ENCODE assay signal across 8 cellular contexts in the genomic region with DNA sequence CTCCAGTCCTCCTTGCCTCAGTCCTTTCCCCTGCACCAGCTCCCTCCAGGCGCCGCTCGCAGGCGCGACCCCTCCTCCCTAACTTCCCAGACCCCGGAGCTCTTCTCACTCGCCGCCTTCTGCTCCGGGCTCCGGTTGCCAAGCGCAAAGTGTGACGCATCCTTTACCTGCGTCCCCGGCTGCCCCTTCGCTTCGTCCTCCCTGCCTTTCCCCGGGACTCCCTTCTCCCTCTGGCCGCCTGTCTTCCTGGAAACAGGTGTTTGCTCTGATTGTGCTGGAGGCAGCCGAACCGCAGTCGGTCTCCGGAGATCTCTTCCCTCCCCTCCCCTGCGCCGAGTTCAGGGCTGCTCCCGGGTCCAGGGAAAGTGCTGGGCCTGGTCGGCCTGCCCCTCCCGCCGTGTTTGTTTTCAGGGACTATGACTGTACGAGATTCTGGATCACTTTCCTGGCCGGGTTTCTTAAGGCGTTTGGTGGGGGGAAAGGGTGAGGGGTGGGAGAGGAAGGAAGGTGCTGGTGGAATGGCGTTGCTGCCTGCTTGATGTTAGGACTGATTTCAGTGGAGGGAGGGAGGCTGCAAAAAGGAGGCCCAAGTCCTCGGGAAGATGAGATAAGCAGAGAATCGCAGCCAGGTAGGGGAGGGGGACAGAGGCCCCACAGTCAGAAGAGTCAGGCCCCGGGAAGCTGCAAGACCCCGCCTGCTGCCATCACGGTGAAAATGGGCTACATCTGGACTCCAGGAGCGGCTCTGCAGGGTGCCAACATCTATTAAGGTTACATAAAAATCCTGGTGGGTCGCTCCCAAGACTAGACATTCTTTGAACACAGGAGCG. TPM values are rescaled to one million over a fixed set of nuclear protein-coding genes. Genes with fewer than 3 reads are reported as not detected.
DNase-seq lines count a peak whose midpoint lies in the region; ATAC-seq and TF ChIP-seq lines count a peak whose summit lies in the region.

No MANE protein-coding gene starts in this region.

- peak; percentile 14 for ATAC-seq in HG03066 (IDR thresholded peaks at IDR 0.05; ENCODE audit: low read depth, unreplicated experiment)

- H3K36me3 Mint-ChIP-seq in CD8-positive, alpha-beta memory T cell = no peaks in the 10 kb centered on the region

- no peaks in the 10 kb centered on the region for H3K9me3 ChIP-seq in CD8-positive, alpha-beta memory T cell (ENCODE audit: low read length)
- no peaks in the 10 kb centered on the region for H3K9me3 ChIP-seq in thymus (ENCODE audit: control insufficient read depth)

- peaks cover 0 to 2% (median 0%) of the 10 kb centered on the region in 5 donors for H3K9me3 Mint-ChIP-seq in CD8-positive, alpha-beta memory T cell

- POLR2A ChIA-PET in CD8-positive, alpha-beta memory T cell (lab: Charles Lee) = no interaction called here

- H3K27me3 Mint-ChIP-seq in CD8-positive, alpha-beta memory T cell = peaks cover 26 to 48% of the 10 kb centered on the region in 2 donors

- no peaks in the 10 kb centered on the region for H3K36me3 ChIP-seq in CD8-positive, alpha-beta memory T cell (ENCODE audit: insufficient read depth, low read length)
- no peaks in the 10 kb centered on the region for H3K36me3 ChIP-seq in kidney epithelial cell (ENCODE audit: control insufficient read depth, insufficient read depth, low read length)
- H3K36me3 ChIP-seq in thymus (ENCODE audit: control insufficient read depth, insufficient read depth) = no peaks in the 10 kb centered on the region

- peak overlapping the region in 6 of 7 donors; percentile 32 to 85 (median 40) for H3K4me3 Mint-ChIP-seq in CD8-positive, alpha-beta memory T cell

- H3K27ac ChIP-seq in CD8-positive, alpha-beta memory T cell (ENCODE audit: low read depth, low read length) = no peak overlapping the region
- H3K27ac ChIP-seq in thymus (ENCODE audit: low read depth) = no peak overlapping the region

- CTCF ChIA-PET in CD8-positive, alpha-beta memory T cell (lab: Charles Lee) = no interaction called here

- no peak overlapping the region for H3K4me3 ChIP-seq in CD8-positive, alpha-beta memory T cell (ENCODE audit: low read length)
- peak overlapping the region; percentile 58 for H3K4me3 ChIP-seq in astrocyte of the cerebellum (ENCODE audit: low read depth, low read length)
- peak overlapping the region; percentile 78 for H3K4me3 ChIP-seq in kidney epithelial cell (ENCODE audit: low read depth, low read length)
- peak overlapping the region; percentile 46 for H3K4me3 ChIP-seq in thymus (ENCODE audit: low read length)

- WGBS in thymus = 5% methylated on average over 40 of the region's 40 CpGs

- no peaks in the 10 kb centered on the region for H3K27me3 ChIP-seq in CD8-positive, alpha-beta memory T cell (ENCODE audit: insufficient read depth, low read length, poor library complexity, severe bottlenecking)
- H3K27me3 ChIP-seq in kidney epithelial cell (ENCODE audit: control insufficient read depth, insufficient read depth, low read length) (peaks cover 3% of the 10 kb centered on the region), thymus (ENCODE audit: control insufficient read depth, insufficient read depth) (peaks cover 11% of the 10 kb centered on the region)

- TF ChIP-seq CTCF in astrocyte of the cerebellum (IDR thresholded peaks at IDR 0.05; ENCODE audit: low read depth, low read length, missing control alignments) (no peak), kidney epithelial cell (IDR thresholded peaks at IDR 0.05; ENCODE audit: insufficient read depth, low read length, poor library complexity, severe bottlenecking) (no peak)

- H3K27ac Mint-ChIP-seq in CD8-positive, alpha-beta memory T cell = peak overlapping the region in 1 of 8 donors; percentile 25

- H3K4me1 ChIP-seq in CD8-positive, alpha-beta memory T cell (ENCODE audit: insufficient read depth, low read length) = no peaks in the 10 kb centered on the region
- H3K4me1 ChIP-seq in thymus (ENCODE audit: control insufficient read depth, insufficient read depth, low read length) = no peaks in the 10 kb centered on the region

- DNase-seq in CD8-positive, alpha-beta memory T cell = no peak
- DNase-seq in astrocyte of the cerebellum (ENCODE audit: low read depth) = no peak
- no peak for DNase-seq in kidney epithelial cell (ENCODE audit: low read depth)
- DNase-seq in NCI-H2107 (lab: John Stamatoyannopoulos, UW) = no peak
- DNase-seq in stimulated activated naive CD4-positive, alpha-beta T cell treated with Interleukin-2 at 50 U/mL for 16 hours (lab: John Stamatoyannopoulos, UW) = no peak
- DNase-seq in AG08395 (ENCODE audit: low spot score) = no peak

- in situ Hi-C loops in astrocyte of the cerebellum (cut with HindIII; ENCODE audit: low sequenced_read_pairs) = no loop called here

- peaks cover 4 to 13% (median 6%) of the 10 kb centered on the region in 3 donors for H3K4me1 Mint-ChIP-seq in CD8-positive, alpha-beta memory T cell

RNA-seq across cellular contexts. Expression of a gene that starts 0.9 kb away (rescaled TPM):
- not detected for total RNA-seq in CD8-positive, alpha-beta memory T cell
- not detected for polyA plus RNA-seq in CD8-positive, alpha-beta memory T cell
- 5.9 and 6.4 TPM in 2 replicates for total RNA-seq in kidney epithelial cell
- polyA plus RNA-seq in thymus = 2.2 TPM
